1 cellular context compared by ENCODE assay signal in the genomic region with DNA sequence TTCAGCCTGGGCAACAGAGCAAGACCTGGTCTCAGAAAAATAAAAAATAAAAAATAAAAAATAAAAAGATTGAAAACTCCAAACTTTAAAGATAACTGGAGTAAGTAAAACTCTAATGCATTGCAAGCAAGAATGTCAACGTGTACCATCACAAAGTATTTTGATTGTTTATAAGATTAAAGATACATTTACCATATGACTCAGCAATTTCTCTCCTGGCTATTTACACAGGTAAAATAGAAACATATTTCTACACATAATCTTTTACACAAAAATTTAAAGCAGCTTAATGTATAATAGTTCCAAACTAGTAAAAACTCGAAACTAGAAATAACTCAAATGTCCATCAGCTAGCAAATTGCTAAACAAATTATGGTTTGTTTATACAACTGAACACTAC.
TF ChIP-seq lines count a peak whose summit lies in the region.

No MANE protein-coding gene starts in this region.

TF ChIP-seq in K562, 482 proteins besides CTCF, POLR2A, EP300 and RAD21 (continued from another document):
- no peak for TF ChIP-seq CEBPZ (IDR thresholded peaks at IDR 0.05; ENCODE audit: borderline replicate concordance, low read depth, low read length)
- TF ChIP-seq RBFOX2 (IDR thresholded peaks at IDR 0.05; ENCODE audit: low read depth, low read length) = no peak
- no peak for TF ChIP-seq ZNF347 (CRISPR knock-in tag; IDR thresholded peaks at IDR 0.05; ENCODE audit: low read depth)
- TF ChIP-seq, protein P1, sequence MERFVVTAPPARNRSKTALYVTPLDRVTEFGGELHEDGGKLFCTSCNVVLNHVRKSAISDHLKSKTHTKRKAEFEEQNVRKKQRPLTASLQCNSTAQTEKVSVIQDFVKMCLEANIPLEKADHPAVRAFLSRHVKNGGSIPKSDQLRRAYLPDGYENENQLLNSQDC (CRISPR knock-in tag; IDR thresholded peaks at IDR 0.05) = no peak
- no peak for TF ChIP-seq ZC3H8 (IDR thresholded peaks at IDR 0.05)
- TF ChIP-seq NFATC3 (IDR thresholded peaks at IDR 0.05) = no peak
- TF ChIP-seq CHAMP1 (IDR thresholded peaks at IDR 0.05) = no peak
- TF ChIP-seq FOXJ3 (CRISPR knock-in tag; IDR thresholded peaks at IDR 0.05) = no peak
- no peak for TF ChIP-seq SREBF2 (CRISPR knock-in tag; IDR thresholded peaks at IDR 0.05)
- TF ChIP-seq BRCA1 (IDR thresholded peaks at IDR 0.05) = no peak
- TF ChIP-seq BRCA1 (CRISPR knock-in tag; IDR thresholded peaks at IDR 0.05) = no peak
- TF ChIP-seq CREB1 (IDR thresholded peaks at IDR 0.05) = no peak
- no peak for TF ChIP-seq CREB1 (CRISPR knock-in tag; IDR thresholded peaks at IDR 0.05)
- TF ChIP-seq ZNF143 (CRISPR knock-in tag; IDR thresholded peaks at IDR 0.05) = no peak
- no peak for TF ChIP-seq NR0B1 (IDR thresholded peaks at IDR 0.05; ENCODE audit: partially characterized antibody)
- TF ChIP-seq ZNF766 (CRISPR knock-in tag; conservative IDR thresholded peaks at IDR 0.05) = no peak
